In the genomic region with DNA sequence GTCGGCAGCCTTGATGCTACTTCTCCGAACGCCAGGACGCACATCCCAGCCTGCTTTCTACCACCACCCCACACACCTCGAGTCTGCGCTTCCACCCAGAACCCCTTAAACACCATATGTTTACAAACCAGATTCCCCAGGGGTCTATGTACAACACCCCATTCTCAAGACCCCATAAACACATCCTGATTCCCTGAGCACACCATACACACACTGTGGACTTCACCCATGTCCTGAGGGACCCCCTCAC, we compare ENCODE assay signal across 7 cellular contexts. TPM values are rescaled to one million over a fixed set of nuclear protein-coding genes. Genes with fewer than 3 reads are reported as not detected.
DNase-seq lines count a peak whose midpoint lies in the region; ATAC-seq and TF ChIP-seq lines count a peak whose summit lies in the region.

No MANE protein-coding gene starts in this region.

- H2BK120ac ChIP-seq in IMR-90 (ENCODE audit: low read depth, low read length) = no peak overlapping the region

- H2BK20ac ChIP-seq in IMR-90 (ENCODE audit: low read depth, low read length) = no peak overlapping the region

- H3K18ac ChIP-seq in IMR-90 (ENCODE audit: low read depth, low read length) = no peak overlapping the region

- peak overlapping the region; percentile 81 for H3K9ac ChIP-seq in IMR-90 (ENCODE audit: low read depth, low read length)
- H3K9ac ChIP-seq in adipocyte (ENCODE audit: low read length) = peak overlapping the region; percentile 88

- peak overlapping the region; percentile 73 for H3K4ac ChIP-seq in IMR-90 (ENCODE audit: low read depth, low read length)

- peaks cover 15% of the 10 kb centered on the region; the same call in 1 of the 2 replicates for H4K20me1 ChIP-seq in IMR-90 (ENCODE audit: insufficient read depth, low read length)

- H3K36me3 ChIP-seq in IMR-90 (ENCODE audit: control insufficient read depth, insufficient read depth, low read length) (no peaks in the 10 kb centered on the region), adipocyte (ENCODE audit: control insufficient read depth, insufficient read depth, low read length, severe bottlenecking) (no peaks in the 10 kb centered on the region), left lung (no peaks in the 10 kb centered on the region), stomach (no peaks in the 10 kb centered on the region)

- in situ Hi-C loops in IMR-90 (cut with MboI; ENCODE audit: low sequenced_read_pairs) = no loop called here

- ATAC-seq in IMR-90 (ENCODE audit: low read depth) (peak; percentile 2; the same call in 1 of the 2 replicates), left lung (no peak), HG03378 (IDR thresholded peaks at IDR 0.05; ENCODE audit: unreplicated experiment) (no peak)

- CTCF ChIA-PET in IMR-90 (lab: Yijun Ruan, JAX) = interaction anchor here (1.0 to 1.1 kb wide), 2 partner anchors 50 to 57 kb away, joined by 3 to 7 read pairs; no protein-coding TSS in a partner anchor

- H3K9me1 ChIP-seq in IMR-90 (ENCODE audit: insufficient read depth, low read length) = no peaks in the 10 kb centered on the region; the same call in 1 of the 2 replicates

- peak overlapping the region; percentile 52; the same call in 1 of the 2 replicates for H3K56ac ChIP-seq in IMR-90 (ENCODE audit: extremely low read depth, insufficient read depth, low read length)

- H3K4me3 ChIP-seq in IMR-90 (ENCODE audit: insufficient read depth, low read depth, low read length) (peak overlapping the region; percentile 100), adipocyte (ENCODE audit: low read length) (peak overlapping the region; percentile 92), left lung (peak overlapping the region; percentile 48), stomach (peak overlapping the region; percentile 64 to 78 (median 70))

- peak overlapping the region; percentile 87 for H2AK9ac ChIP-seq in IMR-90 (replicated peaks; ENCODE audit: low read depth, low read length, poor library complexity)

- peak overlapping the region; percentile 17; the same call in 1 of the 2 replicates for H2AK5ac ChIP-seq in IMR-90 (ENCODE audit: low read depth, low read length)

- intact Hi-C loops in IMR-90 (cut with micrococcal nuclease) = loop anchor here (5.0 kb wide), 2 partner anchors 58 to 513 kb away; no protein-coding TSS in a partner anchor
- intact Hi-C loops in left lung (cut with DNase I) = no loop called here
- intact Hi-C loops in stomach (cut with DNase I; ENCODE audit: low total_unique reads) = no loop called here

- H3K14ac ChIP-seq in IMR-90 (replicated peaks; ENCODE audit: low read depth, low read length) = peak overlapping the region; percentile 88

- H3K27ac ChIP-seq in IMR-90 (ENCODE audit: insufficient read depth, low read length) (no peak overlapping the region; the same call in 1 of the 2 replicates), left lung (no peak overlapping the region), stomach (peak overlapping the region in 4 of 5 donors; percentile 7 to 77 (median 50))

- H4K91ac ChIP-seq in IMR-90 (ENCODE audit: insufficient read depth, low read depth, low read length) = peak overlapping the region; percentile 63

- H3K9me3 ChIP-seq in IMR-90 (ENCODE audit: control insufficient read depth, insufficient read depth, low read length) = no peaks in the 10 kb centered on the region
- H3K9me3 ChIP-seq in adipocyte (ENCODE audit: control insufficient read depth, low read length) = no peaks in the 10 kb centered on the region
- H3K9me3 ChIP-seq in left lung = no peaks in the 10 kb centered on the region
- no peaks in the 10 kb centered on the region for H3K9me3 ChIP-seq in stomach

- peak overlapping the region; percentile 37 for H3K23ac ChIP-seq in IMR-90 (ENCODE audit: low read depth, low read length)

- dilution Hi-C loops in IMR-90 (cut with HindIII; ENCODE audit: low sequenced_read_pairs, unreplicated experiment) = no loop called here

- BruUV-seq in IMR-90 (replicated peaks; lab: Mats Ljungman, UMichigan) = no TSS peak

- WGBS in IMR-90 (ENCODE audit: extremely low coverage in 2 of 2, insufficient read length in 1 of 2), 2 experiments = 20% methylated on average over 3 of the region's 6 CpGs; no CpG with 5 or more reads in 1 of the 2 experiments
- 22 to 53% (median 35%) methylated on average over 6 of the region's 6 CpGs for WGBS in stomach, 5 donors

- no peak for TF ChIP-seq RAD21 in IMR-90 (IDR thresholded peaks at IDR 0.05; ENCODE audit: low read length)

- H4K5ac ChIP-seq in IMR-90 (ENCODE audit: low read depth, low read length) = peak overlapping the region; percentile 11; the same call in 1 of the 2 replicates

- peak overlapping the region; percentile 95 for H2AFZ ChIP-seq in IMR-90 (replicated peaks; ENCODE audit: low read length, poor library complexity)

- no peak overlapping the region for H2BK15ac ChIP-seq in IMR-90 (ENCODE audit: low read depth, low read length)

- no peak for TF ChIP-seq POLR2A in IMR-90 (IDR thresholded peaks at IDR 0.05; ENCODE audit: low read depth, low read length)
- TF ChIP-seq POLR2A in stomach (IDR thresholded peaks at IDR 0.05) = no peak

- peak overlapping the region; percentile 23 to 61; a peak in 2 of 4 replicates for H4K8ac ChIP-seq in IMR-90 (ENCODE audit: low read depth in 2 of 2, low read length in 2 of 2)

- peaks cover 5% of the 10 kb centered on the region for H3K4me1 ChIP-seq in IMR-90 (ENCODE audit: control insufficient read depth, insufficient read depth, low read length)
- peaks cover 14% of the 10 kb centered on the region for H3K4me1 ChIP-seq in adipocyte (ENCODE audit: control insufficient read depth, insufficient read depth, low read length)
- H3K4me1 ChIP-seq in left lung = peaks cover 0 to 15% of the 10 kb centered on the region in 2 donors
- H3K4me1 ChIP-seq in stomach = peaks cover 20 to 59% (median 24%) of the 10 kb centered on the region in 4 donors

- TF ChIP-seq EP300 in stomach (IDR thresholded peaks at IDR 0.05) = no peak

- peak overlapping the region; percentile 88 for H3K4me2 ChIP-seq in IMR-90 (ENCODE audit: low read depth, low read length)

- POLR2A ChIA-PET in IMR-90 (lab: Charles Lee; ENCODE audit: unreplicated experiment) = no interaction called here

- peaks cover 28 to 52% of the 10 kb centered on the region in 2 experiments for H3K79me1 ChIP-seq in IMR-90 (ENCODE audit: low read depth in 1 of 2, low read length in 2 of 2)

- H3K27me3 ChIP-seq in IMR-90 (ENCODE audit: control insufficient read depth, insufficient read depth, low read length) (peaks cover 14% of the 10 kb centered on the region; the same call in 1 of the 2 replicates), adipocyte (replicated peaks; ENCODE audit: control insufficient read depth, insufficient read depth, low read length) (peaks cover 9% of the 10 kb centered on the region), left lung (no peaks in the 10 kb centered on the region), stomach (no peaks in the 10 kb centered on the region)

- H2BK5ac ChIP-seq in IMR-90 (ENCODE audit: low read depth, low read length, poor library complexity, severe bottlenecking) = no peak overlapping the region

- DNase-seq in IMR-90 (no peak), adipocyte (ENCODE audit: low read depth) (no peak), left lung (no peak), stomach (no peak), islet precursor cell (no peak), DMS153 treated with DMSO at 0.1 percent for 48 hours (lab: John Stamatoyannopoulos, UW; ENCODE audit: unreplicated experiment) (no peak)

- TF ChIP-seq CTCF in IMR-90 (conservative IDR thresholded peaks at IDR 0.05; ENCODE audit: low read depth, low read length) = no peak
- TF ChIP-seq CTCF in left lung (IDR thresholded peaks at IDR 0.05) = no peak
- TF ChIP-seq CTCF in stomach (IDR thresholded peaks at IDR 0.05) = no peak

TF ChIP-seq in IMR-90, 13 proteins besides CTCF, POLR2A, EP300 and RAD21:
- TF ChIP-seq BHLHE40 (IDR thresholded peaks at IDR 0.05; ENCODE audit: low read depth, low read length) = no peak
- no peak for TF ChIP-seq CEBPB (IDR thresholded peaks at IDR 0.05; ENCODE audit: low read depth, low read length)
- TF ChIP-seq MAZ (IDR thresholded peaks at IDR 0.05; ENCODE audit: borderline replicate concordance, low read depth, low read length) = no peak
- no peak for TF ChIP-seq NFE2L2 (IDR thresholded peaks at IDR 0.05; ENCODE audit: low read depth, low read length)
- no peak for TF ChIP-seq CHD1 (IDR thresholded peaks at IDR 0.05; ENCODE audit: low read depth, low read length)
- TF ChIP-seq MAFK (IDR thresholded peaks at IDR 0.05; ENCODE audit: low read depth, low read length) = no peak
- TF ChIP-seq SMC3 (IDR thresholded peaks at IDR 0.05; ENCODE audit: low read depth, low read length) = no peak

RNA-seq across cellular contexts. Expression of a gene that starts 0.7 kb away (rescaled TPM):
- total RNA-seq in IMR-90 (2012; rRNA removed) (16.1 and 18.1 TPM in 2 replicates), left lung (10 to 100 TPM; 26.8 to 33.1 TPM), stomach (100 to 1,000 TPM in 1 of 5 donors, 10 to 100 TPM in 4; 15.1 to 110 (median 48.7) TPM)
- polyA plus RNA-seq in IMR-90 (2012; rRNA removed) (35.3 and 42.6 TPM in 2 replicates), stomach (10 to 100 TPM in 2 of 3 donors, 1 to 10 TPM in 1; 6.8 to 14.3 (median 13.4) TPM)
- 26.9 and 28.3 TPM in 2 replicates for polyA plus RNA-seq in IMR-90 (2012; cell fraction: cytosol; rRNA removed)
- 30.5 and 31.5 TPM in 2 replicates for polyA plus RNA-seq in IMR-90 (2012; cell fraction: nucleus; rRNA removed; ENCODE audit: low replicate concordance)

Comparison
In these comparisons a context has a peak if more than half of its experiments do, and no peak if none do; other contexts are left out.
1. H3K27ac ChIP-seq: peak in stomach (4 of 5); none in IMR-90 (single experiment) and left lung (0 of 2).
2. H3K4me3 ChIP-seq: peak in every context shown above with its lines; median percentile 100 in IMR-90; 92 in adipocyte; 70 in stomach; 48 in left lung.